Comparison of ENCODE assay signal across 1 cellular context in the genomic region with DNA sequence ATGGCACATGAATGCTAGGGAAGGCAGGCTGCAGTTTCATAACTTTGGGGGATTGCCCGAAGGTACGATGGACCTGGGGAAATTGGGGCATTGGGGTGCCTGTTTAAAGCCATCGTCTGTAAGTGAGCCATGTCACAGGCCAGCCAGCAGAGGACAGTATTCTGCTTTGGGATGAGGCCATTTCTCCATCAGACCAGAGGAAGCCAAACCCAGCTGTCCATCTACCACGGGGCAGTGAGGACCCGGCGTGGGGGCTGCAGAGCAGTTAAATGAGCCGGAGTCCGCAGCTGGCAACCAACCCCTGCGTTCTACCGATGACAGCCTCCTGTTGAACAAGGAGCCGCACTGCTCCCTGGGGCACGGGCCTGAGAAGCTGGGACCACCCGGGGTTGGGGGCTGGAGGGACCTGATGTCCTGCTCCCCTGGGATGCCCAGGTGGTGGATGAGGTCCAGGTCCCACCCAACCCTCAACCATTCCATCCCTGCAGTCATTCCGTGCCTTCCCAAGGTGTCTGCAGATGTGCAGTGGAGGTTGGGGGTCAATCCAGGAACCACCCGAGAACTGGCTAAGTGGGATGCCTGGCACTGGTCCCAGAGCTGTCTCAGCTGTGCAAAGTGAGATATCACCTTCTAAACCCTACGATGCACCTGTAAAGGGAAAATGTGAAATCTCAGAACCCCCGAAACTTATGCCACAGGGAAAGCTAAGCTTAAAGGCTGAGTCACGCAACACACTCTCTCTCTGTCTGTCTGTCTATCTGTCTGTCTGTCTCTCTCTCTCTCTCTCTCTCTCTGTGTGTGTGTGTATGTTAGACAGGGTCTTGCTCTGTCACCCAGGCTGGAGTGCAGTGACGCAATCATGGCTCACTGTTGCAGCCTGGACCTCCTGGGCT.
TF ChIP-seq lines count a peak whose summit lies in the region.

No MANE protein-coding gene starts in this region.

TF ChIP-seq in HepG2, 621 proteins besides CTCF, POLR2A, EP300 and RAD21 (continued from another document and continues in another):
- TF ChIP-seq RBM39 (IDR thresholded peaks at IDR 0.05; ENCODE audit: low read depth, low read length, poor library complexity, severe bottlenecking) (peak; percentile 15), IKZF4 (CRISPR knock-in tag; IDR thresholded peaks at IDR 0.05; ENCODE audit: borderline replicate concordance, low read depth, not compliant biosample characterization) (no peak), TP53 (CRISPR knock-in tag; conservative IDR thresholded peaks at IDR 0.05) (no peak), STAG1 (CRISPR knock-in tag; IDR thresholded peaks at IDR 0.05) (peak; percentile 99), ZMYM4 (CRISPR knock-in tag; IDR thresholded peaks at IDR 0.05) (peak; percentile 56; the same call in 1 of the 2 replicates), TSC22D2 (CRISPR knock-in tag; IDR thresholded peaks at IDR 0.05; ENCODE audit: borderline replicate concordance) (no peak), ZNF468 (CRISPR knock-in tag; IDR thresholded peaks at IDR 0.05) (no peak), HMGA1 (CRISPR knock-in tag; conservative IDR thresholded peaks at IDR 0.05) (no peak), NFE2 (CRISPR knock-in tag; IDR thresholded peaks at IDR 0.05) (0 out of 2 replicates have a peak, but pooled peaks have one; percentile 24), TMF1 (CRISPR knock-in tag; IDR thresholded peaks at IDR 0.05; ENCODE audit: low read depth) (0 out of 2 replicates have a peak, but pooled peaks have one; percentile 55), ZSCAN21 (CRISPR knock-in tag; IDR thresholded peaks at IDR 0.05; ENCODE audit: borderline replicate concordance) (0 out of 2 replicates have a peak, but pooled peaks have one; percentile 11), FOXA3 (CRISPR knock-in tag; IDR thresholded peaks at IDR 0.05) (peak; percentile 44), YEATS4 (CRISPR knock-in tag; IDR thresholded peaks at IDR 0.05; ENCODE audit: borderline replicate concordance) (peak; percentile 58), ZNF792 (CRISPR knock-in tag; IDR thresholded peaks at IDR 0.05) (no peak), POLR2AphosphoS5 (IDR thresholded peaks at IDR 0.05; ENCODE audit: low read depth, low read length) (no peak), ARNT2 (CRISPR knock-in tag; IDR thresholded peaks at IDR 0.05; ENCODE audit: low read depth) (peak; percentile 65), NFKB2 (CRISPR knock-in tag; IDR thresholded peaks at IDR 0.05; ENCODE audit: borderline replicate concordance) (no peak; the same call in 1 of the 2 replicates), PRMT3 (CRISPR knock-in tag; IDR thresholded peaks at IDR 0.05; ENCODE audit: borderline replicate concordance, low read depth) (no peak), XRCC5 (optimal IDR thresholded peaks at IDR 0.05; ENCODE audit: low read length) (peak; percentile 57), HNRNPL (IDR thresholded peaks at IDR 0.05; ENCODE audit: low read depth, low read length) (no peak), EED (CRISPR knock-in tag; IDR thresholded peaks at IDR 0.05) (no peak), SYNCRIP (IDR thresholded peaks at IDR 0.05; ENCODE audit: insufficient read depth, low read depth, low read length) (no peak), TCF12 (IDR thresholded peaks at IDR 0.05) (no peak), TCF12 (CRISPR knock-in tag; IDR thresholded peaks at IDR 0.05) (no peak), TARDBP (CRISPR knock-in tag; IDR thresholded peaks at IDR 0.05) (peak; percentile 60), ZNF138 (CRISPR knock-in tag; IDR thresholded peaks at IDR 0.05; ENCODE audit: low read depth) (0 out of 2 replicates have a peak, but pooled peaks have one; percentile 33), MIER3 (CRISPR knock-in tag; IDR thresholded peaks at IDR 0.05; ENCODE audit: borderline replicate concordance) (peak; percentile 69; the same call in 1 of the 2 replicates), ZNF660 (CRISPR knock-in tag; IDR thresholded peaks at IDR 0.05; ENCODE audit: borderline replicate concordance, low read depth) (no peak), GATAD2A (CRISPR knock-in tag; IDR thresholded peaks at IDR 0.05) (peak; percentile 81), AGO2 (optimal IDR thresholded peaks at IDR 0.05; ENCODE audit: low read depth, low read length) (no peak), ZNF839 (CRISPR knock-in tag; IDR thresholded peaks at IDR 0.05; ENCODE audit: borderline replicate concordance) (no peak; the same call in 1 of the 2 replicates), ZFX (CRISPR knock-in tag; IDR thresholded peaks at IDR 0.05; ENCODE audit: low read depth) (peak; percentile 26), SRY (CRISPR knock-in tag; IDR thresholded peaks at IDR 0.05) (peak; percentile 29; the same call in 1 of the 2 replicates), FOSL2 (CRISPR knock-in tag; IDR thresholded peaks at IDR 0.05) (peak; percentile 78), ZSCAN31 (CRISPR knock-in tag; IDR thresholded peaks at IDR 0.05; ENCODE audit: low read depth) (peak; percentile 61; the same call in 1 of the 2 replicates), KLF6 (CRISPR knock-in tag; IDR thresholded peaks at IDR 0.05) (peak; percentile 48; the same call in 1 of the 2 replicates), ZNF713 (CRISPR knock-in tag; IDR thresholded peaks at IDR 0.05) (0 out of 2 replicates have a peak, but pooled peaks have one; percentile 73), ETV5 (CRISPR knock-in tag; IDR thresholded peaks at IDR 0.05; ENCODE audit: borderline replicate concordance) (0 out of 2 replicates have a peak, but pooled peaks have one; percentile 12), GFI1 (CRISPR knock-in tag; IDR thresholded peaks at IDR 0.05; ENCODE audit: borderline replicate concordance) (no peak), ZMYM3 (CRISPR knock-in tag; IDR thresholded peaks at IDR 0.05) (peak; percentile 84), ZNF605 (CRISPR knock-in tag; IDR thresholded peaks at IDR 0.05) (no peak), SP4 (CRISPR knock-in tag; IDR thresholded peaks at IDR 0.05) (no peak)
- TF ChIP-seq, protein P1, sequence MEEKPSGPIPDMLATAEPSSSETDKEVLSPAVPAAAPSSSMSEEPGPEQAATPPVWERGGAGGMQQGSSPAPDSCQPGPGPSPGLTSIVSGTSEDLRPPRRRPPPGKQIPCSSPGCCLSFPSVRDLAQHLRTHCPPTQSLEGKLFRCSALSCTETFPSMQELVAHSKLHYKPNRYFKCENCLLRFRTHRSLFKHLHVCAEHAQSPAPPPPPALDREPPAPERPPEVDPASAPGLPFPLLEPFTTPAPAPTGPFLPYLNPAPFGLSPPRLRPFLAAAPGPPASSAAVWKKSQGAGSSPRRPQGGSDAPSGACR (CRISPR knock-in tag; IDR thresholded peaks at IDR 0.05): 0 out of 2 replicates have a peak, but pooled peaks have one; percentile 45
- TF ChIP-seq, protein P2, sequence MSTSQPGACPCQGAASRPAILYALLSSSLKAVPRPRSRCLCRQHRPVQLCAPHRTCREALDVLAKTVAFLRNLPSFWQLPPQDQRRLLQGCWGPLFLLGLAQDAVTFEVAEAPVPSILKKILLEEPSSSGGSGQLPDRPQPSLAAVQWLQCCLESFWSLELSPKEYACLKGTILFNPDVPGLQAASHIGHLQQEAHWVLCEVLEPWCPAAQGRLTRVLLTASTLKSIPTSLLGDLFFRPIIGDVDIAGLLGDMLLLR (CRISPR knock-in tag; IDR thresholded peaks at IDR 0.05): no peak
- TF ChIP-seq, protein P3, sequence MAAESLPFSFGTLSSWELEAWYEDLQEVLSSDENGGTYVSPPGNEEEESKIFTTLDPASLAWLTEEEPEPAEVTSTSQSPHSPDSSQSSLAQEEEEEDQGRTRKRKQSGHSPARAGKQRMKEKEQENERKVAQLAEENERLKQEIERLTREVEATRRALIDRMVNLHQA (CRISPR knock-in tag; IDR thresholded peaks at IDR 0.05): no peak
- TF ChIP-seq, protein P4, sequence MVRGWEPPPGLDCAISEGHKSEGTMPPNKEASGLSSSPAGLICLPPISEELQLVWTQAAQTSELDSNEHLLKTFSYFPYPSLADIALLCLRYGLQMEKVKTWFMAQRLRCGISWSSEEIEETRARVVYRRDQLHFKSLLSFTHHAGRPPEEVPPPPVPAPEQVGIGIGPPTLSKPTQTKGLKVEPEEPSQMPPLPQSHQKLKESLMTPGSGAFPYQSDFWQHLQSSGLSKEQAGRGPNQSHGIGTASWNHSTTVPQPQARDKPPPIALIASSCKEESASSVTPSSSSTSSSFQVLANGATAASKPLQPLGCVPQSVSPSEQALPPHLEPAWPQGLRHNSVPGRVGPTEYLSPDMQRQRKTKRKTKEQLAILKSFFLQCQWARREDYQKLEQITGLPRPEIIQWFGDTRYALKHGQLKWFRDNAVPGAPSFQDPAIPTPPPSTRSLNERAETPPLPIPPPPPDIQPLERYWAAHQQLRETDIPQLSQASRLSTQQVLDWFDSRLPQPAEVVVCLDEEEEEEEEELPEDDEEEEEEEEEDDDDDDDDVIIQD (CRISPR knock-in tag; IDR thresholded peaks at IDR 0.05; ENCODE audit: low read depth): no peak
- TF ChIP-seq, protein P5, sequence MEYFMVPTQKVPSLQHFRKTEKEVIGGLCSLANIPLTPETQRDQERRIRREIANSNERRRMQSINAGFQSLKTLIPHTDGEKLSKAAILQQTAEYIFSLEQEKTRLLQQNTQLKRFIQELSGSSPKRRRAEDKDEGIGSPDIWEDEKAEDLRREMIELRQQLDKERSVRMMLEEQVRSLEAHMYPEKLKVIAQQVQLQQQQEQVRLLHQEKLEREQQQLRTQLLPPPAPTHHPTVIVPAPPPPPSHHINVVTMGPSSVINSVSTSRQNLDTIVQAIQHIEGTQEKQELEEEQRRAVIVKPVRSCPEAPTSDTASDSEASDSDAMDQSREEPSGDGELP (IDR thresholded peaks at IDR 0.05; ENCODE audit: borderline replicate concordance, low read depth): peak; percentile 73
- TF ChIP-seq, protein P6, sequence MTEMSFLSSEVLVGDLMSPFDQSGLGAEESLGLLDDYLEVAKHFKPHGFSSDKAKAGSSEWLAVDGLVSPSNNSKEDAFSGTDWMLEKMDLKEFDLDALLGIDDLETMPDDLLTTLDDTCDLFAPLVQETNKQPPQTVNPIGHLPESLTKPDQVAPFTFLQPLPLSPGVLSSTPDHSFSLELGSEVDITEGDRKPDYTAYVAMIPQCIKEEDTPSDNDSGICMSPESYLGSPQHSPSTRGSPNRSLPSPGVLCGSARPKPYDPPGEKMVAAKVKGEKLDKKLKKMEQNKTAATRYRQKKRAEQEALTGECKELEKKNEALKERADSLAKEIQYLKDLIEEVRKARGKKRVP (CRISPR knock-in tag; IDR thresholded peaks at IDR 0.05): peak in 1 of 2 experiments; percentile 100; a peak in 2 of 4 replicates
- TF ChIP-seq, protein P7, sequence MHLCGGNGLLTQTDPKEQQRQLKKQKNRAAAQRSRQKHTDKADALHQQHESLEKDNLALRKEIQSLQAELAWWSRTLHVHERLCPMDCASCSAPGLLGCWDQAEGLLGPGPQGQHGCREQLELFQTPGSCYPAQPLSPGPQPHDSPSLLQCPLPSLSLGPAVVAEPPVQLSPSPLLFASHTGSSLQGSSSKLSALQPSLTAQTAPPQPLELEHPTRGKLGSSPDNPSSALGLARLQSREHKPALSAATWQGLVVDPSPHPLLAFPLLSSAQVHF (CRISPR knock-in tag; IDR thresholded peaks at IDR 0.05): no peak
- TF ChIP-seq, protein P8, sequence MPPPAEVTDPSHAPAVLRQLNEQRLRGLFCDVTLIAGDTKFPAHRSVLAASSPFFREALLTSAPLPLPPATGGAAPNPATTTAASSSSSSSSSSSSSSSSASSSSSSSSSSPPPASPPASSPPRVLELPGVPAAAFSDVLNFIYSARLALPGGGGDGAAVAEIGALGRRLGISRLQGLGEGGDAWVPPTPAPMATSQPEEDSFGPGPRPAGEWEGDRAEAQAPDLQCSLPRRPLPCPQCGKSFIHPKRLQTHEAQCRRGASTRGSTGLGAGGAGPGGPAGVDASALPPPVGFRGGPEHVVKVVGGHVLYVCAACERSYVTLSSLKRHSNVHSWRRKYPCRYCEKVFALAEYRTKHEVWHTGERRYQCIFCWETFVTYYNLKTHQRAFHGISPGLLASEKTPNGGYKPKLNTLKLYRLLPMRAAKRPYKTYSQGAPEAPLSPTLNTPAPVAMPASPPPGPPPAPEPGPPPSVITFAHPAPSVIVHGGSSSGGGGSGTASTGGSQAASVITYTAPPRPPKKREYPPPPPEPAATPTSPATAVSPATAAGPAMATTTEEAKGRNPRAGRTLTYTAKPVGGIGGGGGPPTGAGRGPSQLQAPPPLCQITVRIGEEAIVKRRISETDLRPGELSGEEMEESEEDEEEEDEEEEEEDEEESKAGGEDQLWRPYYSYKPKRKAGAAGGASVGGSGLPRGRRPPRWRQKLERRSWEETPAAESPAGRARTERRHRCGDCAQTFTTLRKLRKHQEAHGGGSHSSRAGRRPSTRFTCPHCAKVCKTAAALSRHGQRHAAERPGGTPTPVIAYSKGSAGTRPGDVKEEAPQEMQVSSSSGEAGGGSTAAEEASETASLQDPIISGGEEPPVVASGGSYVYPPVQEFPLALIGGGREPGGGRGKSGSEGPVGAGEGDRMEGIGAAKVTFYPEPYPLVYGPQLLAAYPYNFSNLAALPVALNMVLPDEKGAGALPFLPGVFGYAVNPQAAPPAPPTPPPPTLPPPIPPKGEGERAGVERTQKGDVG (CRISPR knock-in tag; IDR thresholded peaks at IDR 0.05; ENCODE audit: borderline replicate concordance): no peak
- TF ChIP-seq, protein P9, sequence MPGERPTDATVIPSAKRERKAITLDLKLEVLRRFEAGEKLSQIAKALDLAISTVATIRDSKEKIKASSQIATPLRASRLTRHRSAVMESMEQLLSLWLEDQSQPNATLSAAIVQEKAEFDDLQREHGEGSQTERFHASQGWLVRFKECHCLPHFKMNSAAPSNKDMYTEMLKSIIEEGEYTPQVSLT (CRISPR knock-in tag; IDR thresholded peaks at IDR 0.05; ENCODE audit: borderline replicate concordance, low read depth): no peak
- TF ChIP-seq, protein P10, sequence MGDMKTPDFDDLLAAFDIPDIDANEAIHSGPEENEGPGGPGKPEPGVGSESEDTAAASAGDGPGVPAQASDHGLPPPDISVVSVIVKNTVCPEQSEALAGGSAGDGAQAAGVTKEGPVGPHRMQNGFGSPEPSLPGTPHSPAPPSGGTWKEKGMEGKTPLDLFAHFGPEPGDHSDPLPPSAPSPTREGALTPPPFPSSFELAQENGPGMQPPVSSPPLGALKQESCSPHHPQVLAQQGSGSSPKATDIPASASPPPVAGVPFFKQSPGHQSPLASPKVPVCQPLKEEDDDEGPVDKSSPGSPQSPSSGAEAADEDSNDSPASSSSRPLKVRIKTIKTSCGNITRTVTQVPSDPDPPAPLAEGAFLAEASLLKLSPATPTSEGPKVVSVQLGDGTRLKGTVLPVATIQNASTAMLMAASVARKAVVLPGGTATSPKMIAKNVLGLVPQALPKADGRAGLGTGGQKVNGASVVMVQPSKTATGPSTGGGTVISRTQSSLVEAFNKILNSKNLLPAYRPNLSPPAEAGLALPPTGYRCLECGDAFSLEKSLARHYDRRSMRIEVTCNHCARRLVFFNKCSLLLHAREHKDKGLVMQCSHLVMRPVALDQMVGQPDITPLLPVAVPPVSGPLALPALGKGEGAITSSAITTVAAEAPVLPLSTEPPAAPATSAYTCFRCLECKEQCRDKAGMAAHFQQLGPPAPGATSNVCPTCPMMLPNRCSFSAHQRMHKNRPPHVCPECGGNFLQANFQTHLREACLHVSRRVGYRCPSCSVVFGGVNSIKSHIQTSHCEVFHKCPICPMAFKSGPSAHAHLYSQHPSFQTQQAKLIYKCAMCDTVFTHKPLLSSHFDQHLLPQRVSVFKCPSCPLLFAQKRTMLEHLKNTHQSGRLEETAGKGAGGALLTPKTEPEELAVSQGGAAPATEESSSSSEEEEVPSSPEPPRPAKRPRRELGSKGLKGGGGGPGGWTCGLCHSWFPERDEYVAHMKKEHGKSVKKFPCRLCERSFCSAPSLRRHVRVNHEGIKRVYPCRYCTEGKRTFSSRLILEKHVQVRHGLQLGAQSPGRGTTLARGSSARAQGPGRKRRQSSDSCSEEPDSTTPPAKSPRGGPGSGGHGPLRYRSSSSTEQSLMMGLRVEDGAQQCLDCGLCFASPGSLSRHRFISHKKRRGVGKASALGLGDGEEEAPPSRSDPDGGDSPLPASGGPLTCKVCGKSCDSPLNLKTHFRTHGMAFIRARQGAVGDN (CRISPR knock-in tag; IDR thresholded peaks at IDR 0.05): peak; percentile 78
